23 cellular contexts compared by ENCODE assay signal in genomic region chr15:58334803-58335202, GRCh38.
DNase-seq lines count a peak whose midpoint lies in the region; ATAC-seq, FAIRE-seq and TF ChIP-seq lines count a peak whose summit lies in the region.
"Had no signal": no experiment of that assay in that cellular context is flagged by ENCODE, and none has a peak within 500 bp of the region (broad histone marks: within the 10 kb centered on the region; RNA-seq: fewer than 3 reads in every experiment).

No MANE protein-coding gene starts in this region.

- peaks cover 0 to 10% of the 10 kb centered on the region in 2 experiments; a peak in 3 of 4 replicates for H3K79me1 ChIP-seq in IMR-90 (ENCODE audit: low read depth in 1 of 2, low read length in 2 of 2)

- no peaks in the 10 kb centered on the region for H3K79me2 ChIP-seq in K562 (ENCODE audit: control insufficient read depth, insufficient read depth, low read length)

- no peaks in the 10 kb centered on the region for H3K27me3 ChIP-seq in BLaER1 treated with 17β-estradiol and CSF1 and Interleukin-3, amounts not matched to agents 10 nM and 100 nM
- H3K27me3 ChIP-seq in IMR-90 (ENCODE audit: control insufficient read depth, insufficient read depth, low read length) (no peaks in the 10 kb centered on the region), K562 (ENCODE audit: control insufficient read depth in 2 of 2, insufficient read depth in 2 of 2, low read length in 2 of 2) (no peaks in the 10 kb centered on the region), gastroesophageal sphincter (no peaks in the 10 kb centered on the region)
- H3K27me3 ChIP-seq: SJCRH30 had no signal

- peak overlapping the region; percentile 98; the same call in 2 of the 3 replicates for H2BK15ac ChIP-seq in IMR-90 (ENCODE audit: low read depth, low read length)

- H3K36me3 Mint-ChIP-seq in progenitor cell of endocrine pancreas (ENCODE audit: insufficient read depth) = no peaks in the 10 kb centered on the region
- H3K36me3 Mint-ChIP-seq: IgD-negative memory B cell had no signal

- H3K4me1 ChIP-seq in BLaER1 treated with 17β-estradiol and CSF1 and Interleukin-3, amounts not matched to agents 10 nM and 100 nM = peaks cover 43 to 58% (median 52%) of the 10 kb centered on the region in 10 experiments
- H3K4me1 ChIP-seq in IMR-90 (ENCODE audit: control insufficient read depth, insufficient read depth, low read length) (peaks cover 23% of the 10 kb centered on the region), K562 (replicated peaks in 1 of 2; ENCODE audit: control insufficient read depth in 2 of 2, insufficient read depth in 2 of 2, low read length in 2 of 2) (peaks cover 15 to 35% of the 10 kb centered on the region in 2 experiments), gastroesophageal sphincter (peaks cover 0 to 38% (median 30%) of the 10 kb centered on the region in 3 donors)

- H3K27ac Mint-ChIP-seq in progenitor cell of endocrine pancreas = peak overlapping the region; percentile 65
- H3K27ac Mint-ChIP-seq: H9, IgD-negative memory B cell had no signal

- DNase-seq in IMR-90 (no peak), K562 (ENCODE audit: extremely low read depth in 1 of 4, low spot score in 3 of 4) (no peak), progenitor cell of endocrine pancreas (ENCODE audit: low spot score, unreplicated experiment) (no peak), hippocampal formation (lab: John Stamatoyannopoulos, UW) (no peak), NCI-H1092 treated with DMSO at 0.1 percent for 48 hours (lab: John Stamatoyannopoulos, UW) (no peak)
- DNase-seq: Calu3, GM23248, H9, Karpas-422, MV-4-11, NCI-H1105 treated with DMSO at 0.1 percent for 48 hours, NCI-H2029, NCI-H446, NCI-H524 treated with DMSO at 0.1 percent for 48 hours, NCI-H774, PC-3, SJCRH30 had no signal

- peak overlapping the region; percentile 22 for H3K18ac ChIP-seq in IMR-90 (ENCODE audit: low read depth, low read length)

- CTCF ChIA-PET in IMR-90 (lab: Yijun Ruan, JAX) = no interaction called here
- CTCF ChIA-PET in K562 (lab: Yijun Ruan, JAX; ENCODE audit: low intra/inter-chr PET ratio) = no interaction called here

- dilution Hi-C loops in IMR-90 (cut with HindIII; ENCODE audit: low sequenced_read_pairs, unreplicated experiment) = no loop called here

- TF ChIP-seq EP300 in K562 (IDR thresholded peaks at IDR 0.05; ENCODE audit: low read length) = no peak
- no peak for TF ChIP-seq EP300 in gastroesophageal sphincter (IDR thresholded peaks at IDR 0.05)

- POLR2A ChIA-PET in IMR-90 (lab: Charles Lee; ENCODE audit: unreplicated experiment) = no interaction called here
- POLR2A ChIA-PET in K562 (lab: Yijun Ruan, JAX) = no interaction called here

- peak overlapping the region; percentile 69 for H4K91ac ChIP-seq in IMR-90 (ENCODE audit: insufficient read depth, low read depth, low read length)

- H3K27me3 Mint-ChIP-seq in progenitor cell of endocrine pancreas = no peaks in the 10 kb centered on the region

- peaks cover 43% of the 10 kb centered on the region for H3K4me1 Mint-ChIP-seq in progenitor cell of endocrine pancreas (ENCODE audit: low read depth)

- H3K56ac ChIP-seq in IMR-90 (ENCODE audit: extremely low read depth, insufficient read depth, low read length) = no peak overlapping the region

- peaks cover 14% of the 10 kb centered on the region for H3K9me1 ChIP-seq in IMR-90 (ENCODE audit: insufficient read depth, low read length)
- no peaks in the 10 kb centered on the region for H3K9me1 ChIP-seq in K562 (ENCODE audit: control insufficient read depth, insufficient read depth, low read length)

- no TSS peak for BruUV-seq in IMR-90 (replicated peaks; lab: Mats Ljungman, UMichigan)
- BruUV-seq in K562 (replicated peaks; lab: Mats Ljungman, UMichigan) = no TSS peak

- no peaks in the 10 kb centered on the region for H3K9me3 ChIP-seq in BLaER1 treated with 17β-estradiol and CSF1 and Interleukin-3, amounts not matched to agents 10 nM and 100 nM (replicated peaks in 1 of 11)
- peaks cover 4% of the 10 kb centered on the region; the same call in 1 of the 2 replicates for H3K9me3 ChIP-seq in IMR-90 (ENCODE audit: control insufficient read depth, insufficient read depth, low read length)
- H3K9me3 ChIP-seq in K562 (replicated peaks; ENCODE audit: control insufficient read depth, insufficient read depth, low read depth, low read length) = peaks cover 11% of the 10 kb centered on the region
- H3K9me3 ChIP-seq in gastroesophageal sphincter = no peaks in the 10 kb centered on the region
- H3K9me3 ChIP-seq: SJCRH30 had no signal

- peak overlapping the region; percentile 97 for H3K4ac ChIP-seq in IMR-90 (ENCODE audit: low read depth, low read length)

- peak overlapping the region in 7 of 11 experiments; percentile 2 to 76 (median 30); a peak in 6 of 22 replicates for H3K4me2 ChIP-seq in BLaER1 treated with 17β-estradiol and CSF1 and Interleukin-3, amounts not matched to agents 10 nM and 100 nM
- no peak overlapping the region for H3K4me2 ChIP-seq in IMR-90 (ENCODE audit: low read depth, low read length)
- no peak overlapping the region for H3K4me2 ChIP-seq in K562 (ENCODE audit: insufficient read depth, low read length)

- peak overlapping the region; percentile 98 for H2BK20ac ChIP-seq in IMR-90 (ENCODE audit: low read depth, low read length)

- TF ChIP-seq RAD21 in IMR-90 (IDR thresholded peaks at IDR 0.05; ENCODE audit: low read length) (no peak), K562 (CRISPR knock-in tag; conservative IDR thresholded peaks at IDR 0.05 in 1 of 2, IDR thresholded peaks at IDR 0.05 in 1 of 2) (no peak)

- no peak overlapping the region for H3K4me3 ChIP-seq in BLaER1 treated with 17β-estradiol and CSF1 and Interleukin-3, amounts not matched to agents 10 nM and 100 nM
- H3K4me3 ChIP-seq in IMR-90 (ENCODE audit: insufficient read depth, low read depth, low read length) = no peak overlapping the region
- no peak overlapping the region for H3K4me3 ChIP-seq in K562
- H3K4me3 ChIP-seq in gastroesophageal sphincter = no peak overlapping the region
- H3K4me3 ChIP-seq: GM23248, SJCRH30 had no signal

- no peak overlapping the region for H3K27ac ChIP-seq in BLaER1 treated with 17β-estradiol and CSF1 and Interleukin-3, amounts not matched to agents 10 nM and 100 nM
- H3K27ac ChIP-seq in IMR-90 (ENCODE audit: insufficient read depth, low read length) (0 out of 2 replicates have a peak overlapping the region, but pooled peaks have one; percentile 1), K562 (ENCODE audit: extremely low read depth, low read depth, low read length) (no peak overlapping the region), gastroesophageal sphincter (no peak overlapping the region)
- H3K27ac ChIP-seq: GM23248, SJCRH30 had no signal

- peak overlapping the region; percentile 10; the same call in 1 of the 2 replicates for H4K5ac ChIP-seq in IMR-90 (ENCODE audit: low read depth, low read length)

- no peak overlapping the region for H3K9ac ChIP-seq in BLaER1 treated with 17β-estradiol and CSF1 and Interleukin-3, amounts not matched to agents 10 nM and 100 nM
- no peak overlapping the region for H3K9ac ChIP-seq in IMR-90 (ENCODE audit: low read depth, low read length)
- no peak overlapping the region for H3K9ac ChIP-seq in K562 (ENCODE audit: insufficient read depth in 1 of 2, low read depth in 2 of 2, low read length in 2 of 2)
- H3K9ac ChIP-seq: GM23248 had no signal

- in situ Hi-C loops in IMR-90 (cut with MboI; ENCODE audit: low sequenced_read_pairs) = no loop called here
- in situ Hi-C loops in K562 (cut with MboI) = no loop called here

- H3K4me3 Mint-ChIP-seq in progenitor cell of endocrine pancreas (ENCODE audit: low read depth) = no peak overlapping the region
- H3K4me3 Mint-ChIP-seq: H9, IgD-negative memory B cell had no signal

- H4K8ac ChIP-seq in IMR-90 (ENCODE audit: low read depth in 2 of 2, low read length in 2 of 2) = peak overlapping the region; percentile 36 to 89; a peak in 2 of 4 replicates

- no peak overlapping the region for H2BK5ac ChIP-seq in IMR-90 (ENCODE audit: low read depth, low read length, poor library complexity, severe bottlenecking)

- H3K14ac ChIP-seq in IMR-90 (replicated peaks; ENCODE audit: low read depth, low read length) = peak overlapping the region; percentile 57; the same call in 1 of the 2 replicates

- FAIRE-seq in K562 (lab: Jason Lieb, UNC) = no peak
- FAIRE-seq: GM18507 had no signal

- peak overlapping the region; percentile 93; the same call in 1 of the 2 replicates for H2AK5ac ChIP-seq in IMR-90 (ENCODE audit: low read depth, low read length)

- no peak overlapping the region for H3K23ac ChIP-seq in IMR-90 (ENCODE audit: low read depth, low read length)

- no CpG with 5 or more reads among the region's 2 CpGs for WGBS in IMR-90 (ENCODE audit: extremely low coverage in 2 of 2, insufficient read length in 1 of 2), 2 experiments
- 67% methylated on average over 2 of the region's 2 CpGs for WGBS in K562 (ENCODE audit: insufficient coverage, low coverage, missing lambda C conversion rate)
- 89 to 90% methylated on average over 1 to 2 of the region's 2 CpGs for WGBS in gastroesophageal sphincter (ENCODE audit: low coverage in 1 of 2), 2 donors

- H2BK120ac ChIP-seq in IMR-90 (ENCODE audit: low read depth, low read length) = peak overlapping the region; percentile 99

- no peak for ATAC-seq in IMR-90 (ENCODE audit: low read depth)
- ATAC-seq in K562 = no peak
- ATAC-seq in gastroesophageal sphincter = no peak
- ATAC-seq: PC-3, Right ventricle myocardium inferior, SK-N-SH treated with all-trans-retinoic acid at 6 μM for 48 hours had no signal

- H4K20me1 ChIP-seq in BLaER1 treated with 17β-estradiol and CSF1 and Interleukin-3, amounts not matched to agents 10 nM and 100 nM = no peaks in the 10 kb centered on the region
- H4K20me1 ChIP-seq in IMR-90 (ENCODE audit: insufficient read depth, low read length) = no peaks in the 10 kb centered on the region
- H4K20me1 ChIP-seq in K562 (replicated peaks; ENCODE audit: control insufficient read depth, insufficient read depth, low read length) = no peaks in the 10 kb centered on the region

- no peak overlapping the region for H2AFZ ChIP-seq in IMR-90 (replicated peaks; ENCODE audit: low read length, poor library complexity)
- peak overlapping the region; percentile 60; the same call in 1 of the 2 replicates for H2AFZ ChIP-seq in K562 (ENCODE audit: low read depth, low read length)
- H2AFZ ChIP-seq: GM23248 had no signal

- H3K36me3 ChIP-seq in BLaER1 treated with 17β-estradiol and CSF1 and Interleukin-3, amounts not matched to agents 10 nM and 100 nM = no peaks in the 10 kb centered on the region
- H3K36me3 ChIP-seq in IMR-90 (ENCODE audit: control insufficient read depth, insufficient read depth, low read length) = no peaks in the 10 kb centered on the region
- H3K36me3 ChIP-seq in K562 (ENCODE audit: control insufficient read depth, insufficient read depth, low read length) = no peaks in the 10 kb centered on the region
- H3K36me3 ChIP-seq in gastroesophageal sphincter = no peaks in the 10 kb centered on the region
- H3K36me3 ChIP-seq: SJCRH30 had no signal

- H2AK9ac ChIP-seq in IMR-90 (replicated peaks; ENCODE audit: low read depth, low read length, poor library complexity) = no peak overlapping the region

- TF ChIP-seq CTCF in IMR-90 (conservative IDR thresholded peaks at IDR 0.05; ENCODE audit: low read depth, low read length) (no peak), K562 (IDR thresholded peaks at IDR 0.05 in 2 of 3, conservative IDR thresholded peaks at IDR 0.05 in 1 of 3; ENCODE audit: insufficient read depth in 2 of 3, low read depth in 1 of 3, low read length in 3 of 3) (no peak), progenitor cell of endocrine pancreas (IDR thresholded peaks at IDR 0.05; ENCODE audit: unreplicated experiment) (no peak), gastroesophageal sphincter (IDR thresholded peaks at IDR 0.05) (no peak)

- H3K9me3 Mint-ChIP-seq in progenitor cell of endocrine pancreas (ENCODE audit: low read depth) = peaks cover 8% of the 10 kb centered on the region

- intact Hi-C loops in IMR-90 (cut with micrococcal nuclease) (loop anchor here (5.0 kb wide), 3 partner anchors 108 to 412 kb away; partner anchors contain the start of gene ADAM10), K562 (cut with micrococcal nuclease) (no loop called here)

- no peak for TF ChIP-seq POLR2A in IMR-90 (IDR thresholded peaks at IDR 0.05; ENCODE audit: low read depth, low read length)
- TF ChIP-seq POLR2A in K562 (conservative IDR thresholded peaks at IDR 0.05) = no peak
- TF ChIP-seq POLR2A in gastroesophageal sphincter (IDR thresholded peaks at IDR 0.05) = no peak

Comparison
In these comparisons a context has a peak if more than half of its experiments do, and no peak if none do; other contexts are left out.
1. H3K4me2 ChIP-seq: peak in BLaER1 treated with 17β-estradiol and CSF1 and Interleukin-3, amounts not matched to agents 10 nM and 100 nM (7 of 11); none in IMR-90 (single experiment) and K562 (single experiment).